ENCODE assay signal across 1 cellular context in genomic region chr21:17497345-17497744, GRCh38.
TF ChIP-seq lines count a peak whose summit lies in the region.

No MANE protein-coding gene starts in this region.

TF ChIP-seq in HepG2, 621 proteins besides CTCF, POLR2A, EP300 and RAD21 (continued from another document):
- TF ChIP-seq AHDC1 (CRISPR knock-in tag; IDR thresholded peaks at IDR 0.05; ENCODE audit: borderline replicate concordance) (0 out of 2 replicates have a peak, but pooled peaks have one; percentile 30), PAXIP1 (CRISPR knock-in tag; conservative IDR thresholded peaks at IDR 0.05) (0 out of 2 replicates have a peak, but pooled peaks have one; percentile 38), E2F1 (CRISPR knock-in tag; IDR thresholded peaks at IDR 0.05) (no peak), ZNF382 (CRISPR knock-in tag; IDR thresholded peaks at IDR 0.05; ENCODE audit: borderline replicate concordance) (no peak), SOX13 (IDR thresholded peaks at IDR 0.05) (no peak), SOX13 (CRISPR knock-in tag; conservative IDR thresholded peaks at IDR 0.05 in 1 of 2, IDR thresholded peaks at IDR 0.05 in 1 of 2) (peak in 1 of 2 experiments; percentile 57; a peak in 1 of 4 replicates), ZNF329 (CRISPR knock-in tag; IDR thresholded peaks at IDR 0.05; ENCODE audit: low read depth) (no peak), TEAD3 (CRISPR knock-in tag; optimal IDR thresholded peaks at IDR 0.05; ENCODE audit: borderline replicate concordance) (peak; percentile 19), HMG20A (CRISPR knock-in tag; IDR thresholded peaks at IDR 0.05; ENCODE audit: borderline replicate concordance) (peak; percentile 47; the same call in 1 of the 2 replicates), ZNF256 (CRISPR knock-in tag; conservative IDR thresholded peaks at IDR 0.05) (no peak), JUN (CRISPR knock-in tag; IDR thresholded peaks at IDR 0.05) (peak; percentile 31; the same call in 1 of the 2 replicates), POLR2G (IDR thresholded peaks at IDR 0.05; ENCODE audit: low read depth, low read length) (no peak), HNF4A (CRISPR knock-in tag; IDR thresholded peaks at IDR 0.05) (peak; percentile 66), ZSCAN22 (CRISPR knock-in tag; IDR thresholded peaks at IDR 0.05) (no peak), ZBTB39 (CRISPR knock-in tag; IDR thresholded peaks at IDR 0.05) (peak; percentile 34; the same call in 1 of the 2 replicates), ARID5B (CRISPR knock-in tag; IDR thresholded peaks at IDR 0.05) (peak; percentile 44; the same call in 1 of the 2 replicates), SOX5 (CRISPR knock-in tag; IDR thresholded peaks at IDR 0.05; ENCODE audit: borderline replicate concordance) (peak; percentile 33; the same call in 1 of the 2 replicates)
